Comparison of ENCODE assay signal across 12 cellular contexts in the genomic region with DNA sequence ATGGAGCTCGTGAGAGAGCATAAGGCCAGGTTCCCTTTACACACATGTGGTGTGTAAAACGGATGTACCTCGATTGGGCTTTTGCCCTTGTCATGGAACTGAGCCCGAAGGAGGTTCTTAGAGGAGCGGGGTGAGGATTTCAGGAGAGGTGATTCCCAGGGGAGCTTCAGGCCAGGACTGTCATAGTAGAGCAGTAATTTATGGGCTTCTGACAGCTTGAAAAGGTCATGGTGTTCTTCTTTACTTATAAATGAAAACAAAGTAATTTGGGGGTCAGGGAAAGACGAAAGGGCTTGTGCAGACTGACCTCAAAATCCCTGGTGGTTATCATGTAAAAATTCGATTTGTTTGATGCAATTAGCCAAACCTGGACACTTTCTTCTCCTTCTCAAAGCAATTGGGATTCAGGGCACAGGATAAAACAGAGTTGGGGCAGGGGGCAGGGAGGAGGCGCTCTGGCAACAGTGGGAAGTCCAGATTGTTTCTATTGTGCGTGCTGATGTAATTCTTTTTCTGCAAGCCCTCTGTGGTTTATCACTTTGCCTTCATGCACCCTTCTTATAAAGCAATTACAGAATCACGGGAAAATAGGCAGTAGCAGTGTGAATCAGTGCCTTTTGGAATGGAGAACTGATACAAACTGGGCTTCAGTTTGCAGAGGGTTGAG. TPM values are rescaled to one million over a fixed set of nuclear protein-coding genes. Genes with fewer than 3 reads are reported as not detected.
"Had no signal": no experiment of that assay in that cellular context is flagged by ENCODE, and none has a peak within 500 bp of the region (broad histone marks: within the 10 kb centered on the region; RNA-seq: fewer than 3 reads in every experiment).

No MANE protein-coding gene starts in this region.

- H3K27ac Mint-ChIP-seq: activated T-helper 17 cell treated with anti-CD3 and anti-CD28 coated beads, Interleukin-2, amount 50 U/mL, for 72 hours; naive B cell; stimulated activated memory B cell treated with anti-CD40 and anti-IgM and Interleukin-4, amounts not matched to agents 10 μg/mL and 1 μg/mL and 100 μg/mL, for 72 hours had no signal

- ATAC-seq: activated CD4-positive, CD25-positive, alpha-beta regulatory T cell treated with anti-CD3 and anti-CD28 coated beads, Interleukin-2, amount 50 U/mL, for 24 hours; activated T-helper 17 cell treated with anti-CD3 and anti-CD28 coated beads, Interleukin-2, amount 50 U/mL, for 72 hours; heart left ventricle; stimulated activated memory B cell treated with anti-CD40 and anti-IgM and Interleukin-4, amounts not matched to agents 10 μg/mL and 1 μg/mL and 100 μg/mL, for 72 hours had no signal

- H3K4me1 ChIP-seq: heart left ventricle, SJSA1 had no signal

- H3K36me3 ChIP-seq: esophagus squamous epithelium, heart left ventricle, SJSA1, vagina had no signal

- H3K27me3 ChIP-seq: esophagus squamous epithelium, vagina had no signal

- H3K36me3 Mint-ChIP-seq: naive B cell; stimulated activated memory B cell treated with anti-CD40 and anti-IgM and Interleukin-4, amounts not matched to agents 10 μg/mL and 1 μg/mL and 100 μg/mL, for 72 hours had no signal

- H3K27ac ChIP-seq: esophagus squamous epithelium, SJSA1, vagina had no signal

- H3K4me1 Mint-ChIP-seq: activated T-helper 17 cell treated with anti-CD3 and anti-CD28 coated beads, Interleukin-2, amount 50 U/mL, for 72 hours; naive B cell had no signal

- DNase-seq: activated naive CD4-positive, alpha-beta T cell treated with Interleukin-2 at 50 U/mL for 16 hours; esophagus squamous epithelium; heart left ventricle; naive B cell; SW 1271 had no signal

- H3K4me3 ChIP-seq: esophagus squamous epithelium, heart left ventricle, lung, SJSA1, vagina had no signal

- H3K4me3 Mint-ChIP-seq: activated T-helper 17 cell treated with anti-CD3 and anti-CD28 coated beads, Interleukin-2, amount 50 U/mL, for 72 hours; naive B cell; stimulated activated memory B cell treated with anti-CD40 and anti-IgM and Interleukin-4, amounts not matched to agents 10 μg/mL and 1 μg/mL and 100 μg/mL, for 72 hours had no signal

- H3K9me3 ChIP-seq: esophagus squamous epithelium, heart left ventricle, SJSA1, vagina had no signal

- H3K9me3 Mint-ChIP-seq: activated T-helper 17 cell treated with anti-CD3 and anti-CD28 coated beads, Interleukin-2, amount 50 U/mL, for 72 hours; naive B cell; stimulated activated memory B cell treated with anti-CD40 and anti-IgM and Interleukin-4, amounts not matched to agents 10 μg/mL and 1 μg/mL and 100 μg/mL, for 72 hours had no signal

RNA-seq across cellular contexts. Expression of a gene that starts 51.1 kb away (rescaled TPM):
- total RNA-seq: pulmonary artery endothelial cell, SJSA1 had no signal
